Comparison of ENCODE assay signal across 18 cellular contexts in the genomic region with DNA sequence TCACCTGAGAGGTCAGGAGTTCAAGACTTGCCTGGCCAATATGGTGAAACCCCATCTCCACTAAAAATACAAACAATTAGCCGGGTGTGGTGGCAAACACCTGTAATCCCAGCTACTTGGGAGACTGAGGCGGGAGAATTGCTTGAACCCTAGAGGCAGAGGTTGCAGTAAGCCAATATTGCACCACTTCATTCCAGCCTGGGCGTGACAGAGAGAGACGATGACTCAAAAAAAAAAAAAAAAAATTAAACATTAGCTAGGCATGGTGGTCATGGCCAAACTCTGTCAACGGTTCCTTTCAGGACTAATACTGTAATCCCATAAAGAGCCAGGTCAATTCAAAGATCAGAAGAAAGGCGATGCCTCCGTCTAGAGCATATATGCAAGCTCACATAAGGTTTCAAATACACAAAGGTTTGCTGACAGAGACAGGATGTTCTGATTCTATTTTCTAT. TPM values are rescaled to one million over a fixed set of nuclear protein-coding genes. Genes with fewer than 3 reads are reported as not detected.
DNase-seq lines count a peak whose midpoint lies in the region; ATAC-seq, FAIRE-seq and TF ChIP-seq lines count a peak whose summit lies in the region.
"Had no signal": no experiment of that assay in that cellular context is flagged by ENCODE, and none has a peak within 500 bp of the region (broad histone marks: within the 10 kb centered on the region; RNA-seq: fewer than 3 reads in every experiment).

No MANE protein-coding gene starts in this region.

- peaks cover 41% of the 10 kb centered on the region for H3K4me1 ChIP-seq in HepG2 (ENCODE audit: insufficient read depth, low read length)

- no peaks in the 10 kb centered on the region for H3K36me3 ChIP-seq in HepG2 (replicated peaks in 1 of 2; ENCODE audit: control insufficient read depth in 1 of 2, insufficient read depth in 2 of 2, low read length in 2 of 2)

- H3K27ac Mint-ChIP-seq in stimulated activated naive CD8-positive, alpha-beta T cell treated with anti-CD3 and anti-CD28 coated beads, Interleukin-15, Interleukin-2, amounts not matched to agents 100 ng/mL and 50 ng/mL, for 24 hours: no peak overlapping the region
- H3K27ac Mint-ChIP-seq in activated T-helper 1 cell treated with anti-CD3 and anti-CD28 coated beads, Interleukin-12 subunit alpha, Interleukin-12 subunit beta, Interleukin-2, Interleukin-4 antibody, amounts not matched to agents 30 ng/mL and 10 ng/mL and 1 ng/mL, durations not matched to agents 14 hours and 24 hours and 36 hours: peak overlapping the region; percentile 70
- no peak overlapping the region for H3K27ac Mint-ChIP-seq in type B pancreatic cell
- H3K27ac Mint-ChIP-seq: stimulated activated memory B cell treated with anti-CD40 and anti-IgM and Interleukin-4, amounts not matched to agents 10 μg/mL and 1 μg/mL and 100 μg/mL, for 72 hours had no signal

- DNase-seq in stimulated activated naive CD8-positive, alpha-beta T cell treated with anti-CD3 and anti-CD28 coated beads, Interleukin-15, Interleukin-2, amounts not matched to agents 100 U/mL and 50 U/mL, for 24 hours: no peak
- DNase-seq in activated T-helper 1 cell treated with anti-CD3 and anti-CD28 coated beads, Interleukin-12 subunit alpha, Interleukin-12 subunit beta, Interleukin-2, Interleukin-4 antibody, amounts not matched to agents 30 ng/mL and 10 ng/mL and 1 ng/mL, durations not matched to agents 14 hours and 24 hours and 36 hours (ENCODE audit: low spot score): no peak
- DNase-seq in HepG2 (ENCODE audit: low spot score) (peak; percentile 93), type B pancreatic cell (ENCODE audit: extremely low spot score, unreplicated experiment) (no peak), GM12891 (ENCODE audit: insufficient read length, low spot score) (no peak)
- DNase-seq: DMS79 treated with DMSO at 0.1 percent for 48 hours; effector CD8-positive, alpha-beta T cell; NCI-H146; NCI-H510A; RPMI8226; stimulated activated CD4-positive, alpha-beta T cell treated with anti-CD3 and anti-CD28 coated beads, Interleukin-4, amount 100 ng/mL, for 24 hours; T1000 had no signal

- H4K20me1 ChIP-seq in HepG2 (ENCODE audit: insufficient read depth, low read length): no peaks in the 10 kb centered on the region

- POLR2A ChIA-PET in HepG2 (lab: Yijun Ruan, JAX): interaction anchor here (0.6 to 2.7 kb wide), 9 partner anchors 9 to 458 kb away, joined by 3 to 32 read pairs (median 6); a partner anchor contains a TSS

- TF ChIP-seq POLR2A in HepG2 (IDR thresholded peaks at IDR 0.05; ENCODE audit: insufficient read depth in 1 of 2, low read depth in 2 of 2, low read length in 2 of 2): no peak
- TF ChIP-seq POLR2A in GM12891 (IDR thresholded peaks at IDR 0.05; ENCODE audit: low read depth, low read length): no peak

- under 1% methylated on average over 7 of the region's 7 CpGs for WGBS in HepG2 (ENCODE audit: low lambda C conversion rate)

- in situ Hi-C loops in HepG2 (cut with HindIII; ENCODE audit: extremely low pct_ligation_motif_present, low pct_unique_long_range_greater_than_20kb): no loop called here

- BruUV-seq in HepG2 (replicated peaks; lab: Mats Ljungman, UMichigan): no TSS peak

- peak; percentile 95 for FAIRE-seq in HepG2 (lab: Jason Lieb, UNC)
- no peak for FAIRE-seq in GM12891 (lab: Jason Lieb, UNC)
- FAIRE-seq: astrocyte, frontal cortex had no signal

- peaks cover 3% of the 10 kb centered on the region for H3K36me3 Mint-ChIP-seq in stimulated activated naive CD8-positive, alpha-beta T cell treated with anti-CD3 and anti-CD28 coated beads, Interleukin-15, Interleukin-2, amounts not matched to agents 100 ng/mL and 50 ng/mL, for 24 hours (ENCODE audit: low read depth)
- H3K36me3 Mint-ChIP-seq in activated T-helper 1 cell treated with anti-CD3 and anti-CD28 coated beads, Interleukin-12 subunit alpha, Interleukin-12 subunit beta, Interleukin-2, Interleukin-4 antibody, amounts not matched to agents 30 ng/mL and 10 ng/mL and 1 ng/mL, durations not matched to agents 14 hours and 24 hours and 36 hours (ENCODE audit: low read depth): peaks cover 13% of the 10 kb centered on the region
- no peaks in the 10 kb centered on the region for H3K36me3 Mint-ChIP-seq in type B pancreatic cell
- H3K36me3 Mint-ChIP-seq: stimulated activated memory B cell treated with anti-CD40 and anti-IgM and Interleukin-4, amounts not matched to agents 10 μg/mL and 1 μg/mL and 100 μg/mL, for 72 hours had no signal

- CTCF ChIA-PET in HepG2 (lab: Yijun Ruan, JAX; ENCODE audit: low intra/inter-chr PET ratio, low total read pairs): no interaction called here

- no peak overlapping the region for H3K9ac ChIP-seq in HepG2 (ENCODE audit: insufficient read depth, low read depth, low read length)

- no peak overlapping the region; a peak in 1 of 6 replicates for H3K4me3 ChIP-seq in HepG2 (replicated peaks in 1 of 3; ENCODE audit: insufficient read depth in 1 of 3, low read depth in 2 of 3, low read length in 3 of 3)

- TF ChIP-seq RAD21 in HepG2 (CRISPR knock-in tag; IDR thresholded peaks at IDR 0.05): no peak

- intact Hi-C loops in activated T-helper 1 cell treated with anti-CD3 and anti-CD28 coated beads, Interleukin-12 subunit alpha, Interleukin-12 subunit beta, Interleukin-2, Interleukin-4 antibody, amounts not matched to agents 30 ng/mL and 10 ng/mL and 1 ng/mL, durations not matched to agents 14 hours and 24 hours and 36 hours (cut with micrococcal nuclease): no loop called here
- intact Hi-C loops in HepG2 (cut with micrococcal nuclease; ENCODE audit: unreplicated experiment): loop anchor here (1.0 to 2.0 kb wide), 3 partner anchors 17 to 41 kb away; no protein-coding TSS in a partner anchor

- H3K4me1 Mint-ChIP-seq in stimulated activated naive CD8-positive, alpha-beta T cell treated with anti-CD3 and anti-CD28 coated beads, Interleukin-15, Interleukin-2, amounts not matched to agents 100 ng/mL and 50 ng/mL, for 24 hours (ENCODE audit: low read depth): peaks cover 50% of the 10 kb centered on the region
- H3K4me1 Mint-ChIP-seq in activated T-helper 1 cell treated with anti-CD3 and anti-CD28 coated beads, Interleukin-12 subunit alpha, Interleukin-12 subunit beta, Interleukin-2, Interleukin-4 antibody, amounts not matched to agents 30 ng/mL and 10 ng/mL and 1 ng/mL, durations not matched to agents 14 hours and 24 hours and 36 hours (ENCODE audit: low read depth): peaks cover 59% of the 10 kb centered on the region
- H3K4me1 Mint-ChIP-seq in type B pancreatic cell (ENCODE audit: unreplicated experiment): peaks cover 21% of the 10 kb centered on the region

- ATAC-seq in stimulated activated naive CD8-positive, alpha-beta T cell treated with anti-CD3 and anti-CD28 coated beads, Interleukin-15, Interleukin-2, amounts not matched to agents 100 U/mL and 50 U/mL, for 24 hours: no peak
- ATAC-seq in HepG2 (peak; percentile 73), HG02981 (IDR thresholded peaks at IDR 0.05; ENCODE audit: unreplicated experiment) (no peak), GM18502 (IDR thresholded peaks at IDR 0.05; ENCODE audit: poor library complexity, unreplicated experiment) (no peak)
- ATAC-seq: stimulated activated memory B cell treated with anti-CD40 and anti-IgM and Interleukin-4, amounts not matched to agents 10 μg/mL and 1 μg/mL and 100 μg/mL, for 72 hours had no signal

- peaks cover 8 to 36% of the 10 kb centered on the region in 2 experiments; a peak in 4 of 5 replicates for H3K27me3 ChIP-seq in HepG2 (ENCODE audit: control insufficient read depth in 1 of 2, insufficient read depth in 2 of 2, low read length in 2 of 2)

- no peak overlapping the region for H2AFZ ChIP-seq in HepG2 (ENCODE audit: low read length)

- H3K27me3 Mint-ChIP-seq in stimulated activated naive CD8-positive, alpha-beta T cell treated with anti-CD3 and anti-CD28 coated beads, Interleukin-15, Interleukin-2, amounts not matched to agents 100 ng/mL and 50 ng/mL, for 24 hours: no peaks in the 10 kb centered on the region
- H3K27me3 Mint-ChIP-seq in activated T-helper 1 cell treated with anti-CD3 and anti-CD28 coated beads, Interleukin-12 subunit alpha, Interleukin-12 subunit beta, Interleukin-2, Interleukin-4 antibody, amounts not matched to agents 30 ng/mL and 10 ng/mL and 1 ng/mL, durations not matched to agents 14 hours and 24 hours and 36 hours (ENCODE audit: insufficient read depth): no peaks in the 10 kb centered on the region
- H3K27me3 Mint-ChIP-seq in type B pancreatic cell: peaks cover 10% of the 10 kb centered on the region

- no peaks in the 10 kb centered on the region for H3K79me2 ChIP-seq in HepG2 (ENCODE audit: insufficient read depth, low read length)

- H3K4me3 Mint-ChIP-seq in stimulated activated naive CD8-positive, alpha-beta T cell treated with anti-CD3 and anti-CD28 coated beads, Interleukin-15, Interleukin-2, amounts not matched to agents 100 ng/mL and 50 ng/mL, for 24 hours: peak overlapping the region; percentile 75
- H3K4me3 Mint-ChIP-seq in activated T-helper 1 cell treated with anti-CD3 and anti-CD28 coated beads, Interleukin-12 subunit alpha, Interleukin-12 subunit beta, Interleukin-2, Interleukin-4 antibody, amounts not matched to agents 30 ng/mL and 10 ng/mL and 1 ng/mL, durations not matched to agents 14 hours and 24 hours and 36 hours: peak overlapping the region; percentile 90
- peak overlapping the region; percentile 73 for H3K4me3 Mint-ChIP-seq in type B pancreatic cell
- H3K4me3 Mint-ChIP-seq: stimulated activated memory B cell treated with anti-CD40 and anti-IgM and Interleukin-4, amounts not matched to agents 10 μg/mL and 1 μg/mL and 100 μg/mL, for 72 hours had no signal

- TF ChIP-seq CTCF in HepG2 (CRISPR knock-in tag; IDR thresholded peaks at IDR 0.05) (0 out of 2 replicates have a peak, but pooled peaks have one; percentile 3), type B pancreatic cell (conservative IDR thresholded peaks at IDR 0.05) (no peak)

- H3K9me3 ChIP-seq in HepG2 (ENCODE audit: low read length): no peaks in the 10 kb centered on the region

- peak overlapping the region; percentile 35 for H3K4me2 ChIP-seq in HepG2 (ENCODE audit: low read depth, low read length)

- H3K27ac ChIP-seq in HepG2 (ENCODE audit: extremely low read length, insufficient read depth, low read length): no peak overlapping the region

- TF ChIP-seq EP300 in HepG2 (IDR thresholded peaks at IDR 0.05; ENCODE audit: low read depth in 2 of 2, low read length in 2 of 2) (peak in 1 of 2 experiments; percentile 76; a peak in 2 of 4 replicates), HepG2 (CRISPR knock-in tag; IDR thresholded peaks at IDR 0.05; ENCODE audit: borderline replicate concordance) (peak; percentile 37; the same call in 1 of the 2 replicates)

- no peaks in the 10 kb centered on the region for H3K9me3 Mint-ChIP-seq in stimulated activated naive CD8-positive, alpha-beta T cell treated with anti-CD3 and anti-CD28 coated beads, Interleukin-15, Interleukin-2, amounts not matched to agents 100 ng/mL and 50 ng/mL, for 24 hours
- H3K9me3 Mint-ChIP-seq in activated T-helper 1 cell treated with anti-CD3 and anti-CD28 coated beads, Interleukin-12 subunit alpha, Interleukin-12 subunit beta, Interleukin-2, Interleukin-4 antibody, amounts not matched to agents 30 ng/mL and 10 ng/mL and 1 ng/mL, durations not matched to agents 14 hours and 24 hours and 36 hours: peaks cover 3% of the 10 kb centered on the region
- no peaks in the 10 kb centered on the region for H3K9me3 Mint-ChIP-seq in type B pancreatic cell
- H3K9me3 Mint-ChIP-seq: stimulated activated memory B cell treated with anti-CD40 and anti-IgM and Interleukin-4, amounts not matched to agents 10 μg/mL and 1 μg/mL and 100 μg/mL, for 72 hours had no signal

RNA-seq across cellular contexts. Expression of a gene that starts 2.4 kb away (rescaled TPM):
- 50.4 and 51.7 TPM in 2 replicates for total RNA-seq in activated T-helper 1 cell treated with anti-CD3 and anti-CD28 coated beads, Interleukin-12 subunit alpha, Interleukin-12 subunit beta, Interleukin-2, Interleukin-4 antibody, amounts not matched to agents 30 ng/mL and 10 ng/mL and 1 ng/mL, durations not matched to agents 14 hours and 24 hours and 36 hours
- total RNA-seq in HepG2 (2016; rRNA removed; fragmentation: Illumina TruSeq; extraction: Trizol) (1.4 and 1.5 TPM in 2 replicates), type B pancreatic cell (ENCODE audit: low replicate concordance) (5.4 and 27.0 TPM in 2 replicates)
- 1.0 and 1.9 TPM in 2 replicates for total RNA-seq in HepG2 (2016; cell fraction: cytosol; rRNA removed; fragmentation: Illumina TruSeq; extraction: Trizol; ENCODE audit: low read depth)
- 1.5 and 2.1 TPM in 2 replicates for total RNA-seq in HepG2 (2016; cell fraction: insoluble cytoplasmic fraction; rRNA removed; fragmentation: Illumina TruSeq; extraction: Trizol)
- total RNA-seq in HepG2 (2016; cell fraction: membrane; rRNA removed; fragmentation: Illumina TruSeq; extraction: Trizol): 3.1 and 3.6 TPM in 2 replicates
- total RNA-seq in HepG2 (2016; cell fraction: nucleus; rRNA removed; fragmentation: Illumina TruSeq; extraction: Trizol): 1.0 and 2.8 TPM in 2 replicates
- polyA plus RNA-seq in HepG2 (2011; rRNA removed): 0.44 and 0.82 TPM in 2 replicates
- 0.52 and 0.71 TPM in 2 replicates for polyA plus RNA-seq in HepG2 (2011; cell fraction: cytosol; rRNA removed)
- polyA plus RNA-seq in HepG2 (2011; cell fraction: nucleus; rRNA removed): 0.42 TPM in 2 replicates
- 0.86 and 1.1 TPM in 2 replicates for polyA plus RNA-seq in HepG2 (2012)
- 1.7 and 2.0 TPM in 2 replicates for polyA plus RNA-seq in HepG2 (2016; cell fraction: cytosol; fragmentation: Illumina TruSeq; extraction: Trizol; ENCODE audit: low read depth)
- polyA plus RNA-seq in HepG2 (2016; cell fraction: insoluble cytoplasmic fraction; fragmentation: Illumina TruSeq; extraction: Trizol; ENCODE audit: low read depth): 1.9 and 2.1 TPM in 2 replicates
- polyA plus RNA-seq in HepG2 (2016; cell fraction: membrane; fragmentation: Illumina TruSeq; extraction: Trizol; ENCODE audit: low read depth): 3.0 and 5.1 TPM in 2 replicates
- 1.8 and 3.8 TPM in 2 replicates for polyA plus RNA-seq in HepG2 (2016; cell fraction: nucleus; fragmentation: Illumina TruSeq; extraction: Trizol; ENCODE audit: insufficient read depth, low read depth)
- 0.66 and 3.2 TPM in 2 replicates for polyA minus RNA-seq in HepG2 (2011; rRNA and poly(A)+ RNA removed; ENCODE audit: low replicate concordance)
- 0.79 and 1.5 TPM in 2 replicates for polyA minus RNA-seq in HepG2 (2011; cell fraction: cytosol; rRNA and poly(A)+ RNA removed)
- 0.77 and 0.99 TPM in 2 replicates for polyA minus RNA-seq in HepG2 (2011; cell fraction: nucleus; rRNA and poly(A)+ RNA removed)
- polyA plus RNA-seq in GM12891 (2012; ENCODE audit: low read depth, missing spikeins): 0.47 TPM

RNA-seq across cellular contexts. Expression of a gene that starts 27.3 kb away (rescaled TPM):
- total RNA-seq in activated T-helper 1 cell treated with anti-CD3 and anti-CD28 coated beads, Interleukin-12 subunit alpha, Interleukin-12 subunit beta, Interleukin-2, Interleukin-4 antibody, amounts not matched to agents 30 ng/mL and 10 ng/mL and 1 ng/mL, durations not matched to agents 14 hours and 24 hours and 36 hours: 206 and 217 TPM in 2 replicates
- 3.3 and 5.3 TPM in 2 replicates for total RNA-seq in HepG2 (2016; rRNA removed; fragmentation: Illumina TruSeq; extraction: Trizol)
- 6.8 and 10.0 TPM in 2 replicates for total RNA-seq in HepG2 (2016; cell fraction: cytosol; rRNA removed; fragmentation: Illumina TruSeq; extraction: Trizol; ENCODE audit: low read depth)
- 4.4 and 4.5 TPM in 2 replicates for total RNA-seq in HepG2 (2016; cell fraction: insoluble cytoplasmic fraction; rRNA removed; fragmentation: Illumina TruSeq; extraction: Trizol)
- total RNA-seq in HepG2 (2016; cell fraction: membrane; rRNA removed; fragmentation: Illumina TruSeq; extraction: Trizol): 9.1 and 9.4 TPM in 2 replicates
- total RNA-seq in HepG2 (2016; cell fraction: nucleus; rRNA removed; fragmentation: Illumina TruSeq; extraction: Trizol): 2.6 and 3.2 TPM in 2 replicates
- 50.5 and 89.7 TPM in 2 replicates for polyA plus RNA-seq in HepG2 (2011; rRNA removed)
- polyA plus RNA-seq in HepG2 (2011; cell fraction: cytosol; rRNA removed): 14.6 and 28.0 TPM in 2 replicates
- polyA plus RNA-seq in HepG2 (2011; cell fraction: nucleus; rRNA removed): 19.7 and 23.1 TPM in 2 replicates
- 16.6 and 21.8 TPM in 2 replicates for polyA plus RNA-seq in HepG2 (2012)
- polyA plus RNA-seq in HepG2 (2016; cell fraction: cytosol; fragmentation: Illumina TruSeq; extraction: Trizol; ENCODE audit: low read depth): 26.5 and 33.4 TPM in 2 replicates
- polyA plus RNA-seq in HepG2 (2016; cell fraction: insoluble cytoplasmic fraction; fragmentation: Illumina TruSeq; extraction: Trizol; ENCODE audit: low read depth): 15.4 and 17.2 TPM in 2 replicates
- 28.1 and 30.3 TPM in 2 replicates for polyA plus RNA-seq in HepG2 (2016; cell fraction: membrane; fragmentation: Illumina TruSeq; extraction: Trizol; ENCODE audit: low read depth)
- 8.4 and 13.3 TPM in 2 replicates for polyA plus RNA-seq in HepG2 (2016; cell fraction: nucleus; fragmentation: Illumina TruSeq; extraction: Trizol; ENCODE audit: insufficient read depth, low read depth)
- polyA minus RNA-seq in HepG2 (2011; rRNA and poly(A)+ RNA removed; ENCODE audit: low replicate concordance): 24.6 and 37.9 TPM in 2 replicates
- 14.7 and 29.2 TPM in 2 replicates for polyA minus RNA-seq in HepG2 (2011; cell fraction: cytosol; rRNA and poly(A)+ RNA removed)
- polyA minus RNA-seq in HepG2 (2011; cell fraction: nucleus; rRNA and poly(A)+ RNA removed): 4.2 and 7.1 TPM in 2 replicates
- 46.9 and 53.1 TPM in 2 replicates for total RNA-seq in type B pancreatic cell (ENCODE audit: low replicate concordance)
- polyA plus RNA-seq in GM12891 (2012; ENCODE audit: low read depth, missing spikeins): 86.1 TPM
